Comparison of ENCODE assay signal across 23 cellular contexts in the genomic region with DNA sequence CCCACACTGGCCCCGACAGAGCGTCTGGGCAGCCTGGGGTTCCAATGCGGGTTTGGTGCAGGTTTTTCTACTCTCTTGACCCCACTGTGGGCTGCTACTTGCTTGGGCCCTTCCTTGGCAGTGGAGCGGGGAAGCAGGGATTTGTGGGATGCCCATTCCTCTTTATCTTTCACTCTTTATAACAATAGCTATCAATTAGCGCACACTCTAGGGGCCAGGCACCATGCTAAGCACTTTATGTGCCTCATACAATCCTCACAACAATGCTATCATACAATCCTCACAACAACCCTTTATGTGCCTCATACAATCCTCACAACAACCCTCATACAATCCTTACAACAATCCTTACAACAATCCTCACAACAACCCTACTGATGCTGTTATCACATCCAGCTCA. TPM values are rescaled to one million over a fixed set of nuclear protein-coding genes. Genes with fewer than 3 reads are reported as not detected.
"Had no signal": no experiment of that assay in that cellular context is flagged by ENCODE, and none has a peak within 500 bp of the region (broad histone marks: within the 10 kb centered on the region; RNA-seq: fewer than 3 reads in every experiment).

No MANE protein-coding gene starts in this region.

- ATAC-seq: HepG2 had no signal

- H3K4me2 ChIP-seq: SK-N-SH had no signal

- H3K4me3 ChIP-seq: MG63 had no signal

- H3K27me3 ChIP-seq: MG63 had no signal

- DNase-seq: IMR-90, Karpas-422, KG1, MG63, NCI-H1092, NCI-H1105 treated with DMSO at 0.1 percent for 48 hours, NCI-H1417 treated with DMSO at 0.1 percent for 48 hours, NCI-H146, NCI-H1694 treated with DMSO at 0.1 percent for 48 hours, NCI-H1930, NCI-H2081, NCI-H2171, NCI-H226, NCI-H446, NCI-H510A, NCI-H524 treated with DMSO at 0.1 percent for 48 hours, NCI-H69, NCI-H774, RPMI8226, SHP77, SK-N-SH had no signal

- H3K36me3 ChIP-seq: MG63 had no signal

- H3K9ac ChIP-seq: SK-N-SH had no signal

- H3K9me3 ChIP-seq: MG63, SK-N-SH had no signal

RNA-seq across cellular contexts. Expression of gene ACCSL, which starts 31.0 kb away (rescaled TPM):
- total RNA-seq: HepG2, HT1080, IMR-90 had no signal
- polyA plus RNA-seq: HepG2, IMR-90, SK-N-SH had no signal
